Comparison of ENCODE assay signal across 8 cellular contexts in the genomic region with DNA sequence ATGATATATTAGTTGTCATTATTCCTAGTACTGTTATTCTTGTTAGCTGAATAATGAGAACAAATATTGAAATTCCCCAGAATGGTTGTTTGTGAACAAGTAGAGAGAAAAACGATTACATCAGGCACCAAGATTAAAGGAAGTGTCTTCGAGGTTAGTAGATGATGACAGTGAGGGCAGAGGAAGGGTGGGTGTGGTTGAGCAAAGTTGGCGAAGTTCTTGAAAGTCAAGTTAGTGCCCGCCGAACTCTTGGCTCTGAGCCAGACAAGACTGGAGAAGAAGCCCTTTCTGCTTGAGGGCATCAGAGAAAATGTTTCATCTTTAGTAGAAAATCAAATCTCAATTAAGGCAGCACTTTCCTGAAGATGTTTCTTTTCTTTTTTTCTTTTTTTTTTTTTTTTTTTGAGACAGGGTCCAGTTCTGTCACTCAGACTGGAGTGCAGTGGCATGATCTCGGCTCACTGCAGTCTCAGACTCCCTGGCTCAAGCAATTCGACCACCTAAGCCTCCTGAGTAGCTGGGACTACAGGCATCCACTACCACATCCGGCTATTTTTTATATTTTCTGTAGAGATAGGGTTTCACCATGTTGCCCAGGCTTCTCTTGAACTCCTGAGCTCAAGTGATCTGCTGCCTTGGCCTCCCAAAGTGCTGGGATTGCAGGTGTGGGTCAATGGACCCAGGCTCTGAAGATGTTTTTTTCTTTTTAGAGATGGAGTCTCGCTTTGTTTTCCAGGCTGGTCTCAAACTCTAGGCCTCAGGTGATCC.
A peak's percentile ranks its signal among the peaks of the same experiment; 100 is the strongest.
DNase-seq lines count a peak whose midpoint lies in the region; ATAC-seq and TF ChIP-seq lines count a peak whose summit lies in the region.

No MANE protein-coding gene starts in this region.

- ATAC-seq in activated CD4-positive, CD25-positive, alpha-beta regulatory T cell treated with anti-CD3 and anti-CD28 coated beads, Interleukin-2, amount 50 U/mL, for 24 hours: peak; percentile 72 to 80

- no peaks in the 10 kb centered on the region for H3K9me2 ChIP-seq in hepatocyte (replicated peaks; ENCODE audit: insufficient read depth)

- no peak overlapping the region for H3K9ac ChIP-seq in colonic mucosa (ENCODE audit: low read depth in 2 of 2, low read length in 2 of 2)

- intact Hi-C loops in colonic mucosa (cut with DNase I): no loop called here

- H3K27me3 ChIP-seq in colonic mucosa (no peaks in the 10 kb centered on the region), hepatocyte (no peaks in the 10 kb centered on the region)

- H2AFZ ChIP-seq in hepatocyte: no peak overlapping the region

- WGBS in hepatocyte (ENCODE audit: low lambda C conversion rate, missing lambda C conversion rate): 88% methylated on average over 9 of the region's 9 CpGs

- no peaks in the 10 kb centered on the region for H3K79me2 ChIP-seq in hepatocyte

- no peaks in the 10 kb centered on the region for H4K20me1 ChIP-seq in hepatocyte (ENCODE audit: insufficient read depth, poor library complexity, severe bottlenecking)

- no peaks in the 10 kb centered on the region for H3K4me1 ChIP-seq in colonic mucosa
- H3K4me1 ChIP-seq in hepatocyte (ENCODE audit: insufficient read depth): no peaks in the 10 kb centered on the region

- H3K36me3 ChIP-seq in colonic mucosa: no peaks in the 10 kb centered on the region
- no peaks in the 10 kb centered on the region for H3K36me3 ChIP-seq in hepatocyte (replicated peaks; ENCODE audit: insufficient read depth, low read depth)

- no peaks in the 10 kb centered on the region for H3K9me3 ChIP-seq in colonic mucosa
- H3K9me3 ChIP-seq in hepatocyte (ENCODE audit: low read depth): no peaks in the 10 kb centered on the region

- no peak overlapping the region for H3K4me3 ChIP-seq in colonic mucosa
- H3K4me3 ChIP-seq in hepatocyte: no peak overlapping the region

- no peak for TF ChIP-seq CTCF in colonic mucosa (IDR thresholded peaks at IDR 0.05)
- no peak for TF ChIP-seq CTCF in hepatocyte (IDR thresholded peaks at IDR 0.05; ENCODE audit: poor library complexity)

- DNase-seq in CMK (ENCODE audit: low read depth): peak; percentile 17
- peak; percentile 34 for DNase-seq in colonic mucosa
- peak; percentile 30 to 52 for DNase-seq in stimulated activated CD4-positive, alpha-beta T cell treated with anti-CD3 and anti-CD28 coated beads, Interleukin-15, amount 100 ng/mL, for 48 hours (ENCODE audit: low read depth in 2 of 2)
- no peak for DNase-seq in globus pallidus (ENCODE audit: low spot score)
- DNase-seq in 8988T: no peak
- no peak for DNase-seq in hepatocyte (ENCODE audit: low spot score)
- DNase-seq in middle frontal gyrus (ENCODE audit: extremely low spot score, low spot score): no peak

- no peak overlapping the region for H3K4me2 ChIP-seq in hepatocyte

- no peak overlapping the region for H3K27ac ChIP-seq in colonic mucosa
- no peak overlapping the region for H3K27ac ChIP-seq in hepatocyte

Comparison
In these comparisons a context has a peak if more than half of its experiments do, and no peak if none do; other contexts are left out.
1. DNase-seq: peak in CMK (single experiment), colonic mucosa (single experiment) and stimulated activated CD4-positive, alpha-beta T cell treated with anti-CD3 and anti-CD28 coated beads, Interleukin-15, amount 100 ng/mL, for 48 hours (2 of 2); none in globus pallidus (single experiment), 8988T (single experiment), hepatocyte (single experiment) and middle frontal gyrus (single experiment).